In genomic region chr1:108282528-108283257, GRCh38 we compare ENCODE assay signal across 4 cellular contexts. TPM values are rescaled to one million over a fixed set of nuclear protein-coding genes. Genes with fewer than 3 reads are reported as not detected.
"Had no signal": no experiment of that assay in that cellular context is flagged by ENCODE, and none has a peak within 500 bp of the region (broad histone marks: within the 10 kb centered on the region; RNA-seq: fewer than 3 reads in every experiment).

No MANE protein-coding gene starts in this region.

RNA-seq across cellular contexts. Expression of gene NBPF4, which starts 38.8 kb away (rescaled TPM):
- total RNA-seq: HT-29, NCI-H460, Right ventricle myocardium superior, SJSA1 had no signal
